ENCODE assay signal across 1 cellular context in genomic region chr3:156630081-156630772, GRCh38.
TF ChIP-seq lines count a peak whose summit lies in the region.

No MANE protein-coding gene starts in this region.

TF ChIP-seq in HepG2, 621 proteins besides CTCF, POLR2A, EP300 and RAD21 (continued from another document):
- TF ChIP-seq ARID3A (IDR thresholded peaks at IDR 0.05; ENCODE audit: low read depth, low read length), result 0 out of 2 replicates have a peak, but pooled peaks have one; percentile 19
